ENCODE assay signal across 19 cellular contexts in the genomic region with DNA sequence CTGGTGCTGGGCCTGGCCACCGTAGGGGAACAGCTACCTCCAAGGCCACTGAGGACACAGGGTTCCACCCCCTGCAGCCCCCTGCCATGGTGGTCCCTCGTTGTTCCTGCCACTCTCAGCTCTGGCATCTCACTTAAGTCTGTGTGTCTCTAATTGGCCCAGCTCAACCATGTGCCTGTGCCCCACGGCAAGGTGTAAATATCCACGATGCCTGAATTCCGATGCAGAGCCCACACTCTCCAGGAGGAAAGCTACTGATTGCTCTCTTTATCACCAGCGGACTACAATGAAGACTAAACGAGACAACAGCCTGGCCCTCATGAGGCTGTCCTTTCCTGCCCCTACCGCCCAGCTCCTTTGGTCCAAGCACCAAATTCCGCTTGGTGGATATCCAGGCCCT. TPM values are rescaled to one million over a fixed set of nuclear protein-coding genes. Genes with fewer than 3 reads are reported as not detected.
"Had no signal": no experiment of that assay in that cellular context is flagged by ENCODE, and none has a peak within 500 bp of the region (broad histone marks: within the 10 kb centered on the region; RNA-seq: fewer than 3 reads in every experiment).

No MANE protein-coding gene starts in this region.

- H3K4me3 Mint-ChIP-seq: activated CD4-positive, alpha-beta memory T cell treated with anti-CD3 and anti-CD28 coated beads, Interleukin-2, amount 10 ng/mL, durations not matched to agents 7 days and 5 days; central memory CD8-positive, alpha-beta T cell; stimulated activated naive B cell treated with anti-CD40 and anti-IgM and Interleukin-4, amounts not matched to agents 10 μg/mL and 1 μg/mL and 100 μg/mL, for 72 hours; T-helper 2 cell treated with Interferon-gamma antibody and Interleukin-4, amounts not matched to agents 5 μg/mL and 100 μg/mL, for 36 hours had no signal

- DNase-seq: activated CD4-positive, alpha-beta memory T cell treated with anti-CD3 and anti-CD28 coated beads, Interleukin-2, amount 10 ng/mL, durations not matched to agents 7 days and 5 days; activated CD4-positive, alpha-beta T cell treated with anti-CD3 and anti-CD28 coated beads for 48 hours; activated CD4-positive, CD25-positive, alpha-beta regulatory T cell; activated naive CD4-positive, alpha-beta T cell treated with Interleukin-2 at 50 U/mL for 16 hours; activated T-cell treated with anti-CD3 and anti-CD28 coated beads, Interleukin-2, amount 50 U/mL, for 1 hour; aorta; brain microvascular endothelial cell; cortex of kidney; effector CD4-positive, alpha-beta T cell; retina; stimulated activated naive B cell treated with anti-CD40 and anti-IgM and Interleukin-4, amounts not matched to agents 10 μg/mL and 1 μg/mL and 100 μg/mL, for 72 hours; thyroid gland had no signal

- H3K9me3 Mint-ChIP-seq: activated CD4-positive, alpha-beta memory T cell treated with anti-CD3 and anti-CD28 coated beads, Interleukin-2, amount 10 ng/mL, durations not matched to agents 7 days and 5 days; activated T-helper 2 cell treated with anti-CD3 and anti-CD28 coated beads, Interferon-gamma antibody, Interleukin-2, Interleukin-4, amounts not matched to agents 10 μg/mL and 5 μg/mL and 100 μg/mL, durations not matched to agents 14 hours and 24 hours and 36 hours; central memory CD8-positive, alpha-beta T cell; stimulated activated naive B cell treated with anti-CD40 and anti-IgM and Interleukin-4, amounts not matched to agents 10 μg/mL and 1 μg/mL and 100 μg/mL, for 72 hours; T-helper 2 cell treated with Interferon-gamma antibody and Interleukin-4, amounts not matched to agents 5 μg/mL and 100 μg/mL, for 36 hours had no signal

- H3K27ac Mint-ChIP-seq: activated CD4-positive, alpha-beta memory T cell treated with anti-CD3 and anti-CD28 coated beads, Interleukin-2, amount 10 ng/mL, durations not matched to agents 7 days and 5 days; activated T-helper 2 cell treated with anti-CD3 and anti-CD28 coated beads, Interferon-gamma antibody, Interleukin-2, Interleukin-4, amounts not matched to agents 10 μg/mL and 5 μg/mL and 100 μg/mL, durations not matched to agents 14 hours and 24 hours and 36 hours; stimulated activated naive B cell treated with anti-CD40 and anti-IgM and Interleukin-4, amounts not matched to agents 10 μg/mL and 1 μg/mL and 100 μg/mL, for 72 hours; T-helper 2 cell treated with Interferon-gamma antibody and Interleukin-4, amounts not matched to agents 5 μg/mL and 100 μg/mL, for 36 hours had no signal

- H3K27me3 Mint-ChIP-seq: activated CD4-positive, alpha-beta memory T cell treated with anti-CD3 and anti-CD28 coated beads, Interleukin-2, amount 10 ng/mL, durations not matched to agents 7 days and 5 days; central memory CD8-positive, alpha-beta T cell had no signal

- H3K36me3 Mint-ChIP-seq: stimulated activated naive B cell treated with anti-CD40 and anti-IgM and Interleukin-4, amounts not matched to agents 10 μg/mL and 1 μg/mL and 100 μg/mL, for 72 hours had no signal

- H3K27ac ChIP-seq: brain microvascular endothelial cell, SK-N-MC, thyroid gland had no signal

- ATAC-seq: esophagus mucosa; left lobe of liver; stimulated activated naive B cell treated with anti-CD40 and anti-IgM and Interleukin-4, amounts not matched to agents 10 μg/mL and 1 μg/mL and 100 μg/mL, for 72 hours had no signal

RNA-seq across cellular contexts. Expression of a gene that starts 17.0 kb away (rescaled TPM):
- total RNA-seq: activated CD4-positive, alpha-beta memory T cell treated with anti-CD3 and anti-CD28 coated beads, Interleukin-2, amount 10 ng/mL, durations not matched to agents 7 days and 5 days; activated T-helper 2 cell treated with anti-CD3 and anti-CD28 coated beads, Interferon-gamma antibody, Interleukin-2, Interleukin-4, amounts not matched to agents 10 μg/mL and 5 μg/mL and 100 μg/mL, durations not matched to agents 14 hours and 24 hours and 36 hours; aorta; esophagus mucosa; left lobe of liver; lung; thyroid gland had no signal
